In the genomic region with DNA sequence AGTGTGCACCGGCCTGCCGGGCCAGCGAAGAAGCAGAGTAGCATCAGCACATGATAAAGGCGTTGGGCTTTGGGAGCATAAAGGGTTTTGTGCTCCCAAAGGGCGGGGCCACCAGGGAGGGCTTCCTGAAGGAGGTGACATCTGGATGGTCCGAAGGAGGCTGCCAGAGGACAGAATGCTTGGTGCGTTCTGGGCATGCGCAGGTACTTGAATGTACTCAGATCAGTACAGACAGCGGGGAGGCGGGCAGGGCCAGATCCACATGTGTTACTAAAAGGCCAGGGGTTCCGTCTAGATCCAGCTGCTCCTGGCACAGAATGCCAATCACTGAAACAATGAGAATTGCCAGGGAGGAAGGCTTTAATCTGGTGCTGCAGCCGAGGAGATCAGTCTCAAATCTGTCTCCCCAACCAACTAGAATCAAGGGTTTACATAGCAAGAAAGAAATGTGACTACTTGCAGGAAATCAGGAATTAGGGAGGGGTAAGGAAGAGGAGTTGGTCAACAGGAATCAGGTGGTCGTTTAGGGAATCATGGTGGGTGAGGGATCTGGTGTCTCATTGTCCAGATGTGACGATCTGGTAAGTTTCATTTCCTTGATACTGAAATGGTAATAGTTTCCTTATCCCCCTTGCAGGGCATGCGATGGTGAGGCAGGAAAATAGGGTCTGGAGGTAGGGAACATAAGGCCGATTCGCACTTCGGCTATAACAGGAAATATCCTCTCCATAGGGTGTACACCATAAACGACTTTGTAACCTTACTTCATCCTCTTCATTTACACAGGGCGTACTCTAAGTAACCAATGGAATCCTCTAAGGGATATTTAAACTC, we compare ENCODE assay signal across 8 cellular contexts. TPM values are rescaled to one million over a fixed set of nuclear protein-coding genes. Genes with fewer than 3 reads are reported as not detected.
A peak's percentile ranks its signal among the peaks of the same experiment; 100 is the strongest.
DNase-seq lines count a peak whose midpoint lies in the region; ATAC-seq, FAIRE-seq and TF ChIP-seq lines count a peak whose summit lies in the region.

LRRC34 (minus strand) TSS at position 61 of the 834 bp plus-strand sequence. CDS start 356 bp downstream, outside the sequence.
LRRIQ4 (plus strand) TSS at position 27 of the 834 bp plus-strand sequence. CDS start 9,052 bp downstream, outside the sequence.

- H3K9me3 ChIP-seq in adipocyte (ENCODE audit: control insufficient read depth, low read length) (peaks cover 12% of the 10 kb centered on the region), right cardiac atrium (ENCODE audit: control insufficient read depth, low read length) (no peaks in the 10 kb centered on the region)

- peak within 1 kb of the TSS; percentile 55 for H3K27ac ChIP-seq in right cardiac atrium (ENCODE audit: low read length)

- TF ChIP-seq POLR2A in H54 (IDR thresholded peaks at IDR 0.05; ENCODE audit: low read depth, low read length), result no peak

- H3K4me1 ChIP-seq in adipocyte (ENCODE audit: control insufficient read depth, insufficient read depth, low read length), result peaks cover 20% of the 10 kb centered on the region
- peaks cover 3% of the 10 kb centered on the region for H3K4me1 ChIP-seq in right cardiac atrium (ENCODE audit: control insufficient read depth, insufficient read depth, low read length)

- WGBS in right cardiac atrium, result 23% methylated on average over 20 of the region's 20 CpGs

- ATAC-seq in GM21723 (IDR thresholded peaks at IDR 0.05; ENCODE audit: unreplicated experiment) (peak; percentile 67), right cardiac atrium (peak; percentile 87 to 91)

- DNase-seq in DMS53 (lab: John Stamatoyannopoulos, UW) (peak; percentile 96), M059J (ENCODE audit: low read depth) (peak; percentile 81), SK-N-DZ (ENCODE audit: low spot score) (peak; percentile 95), adipocyte (ENCODE audit: low read depth) (peak; percentile 55), right cardiac atrium (peak; percentile 85 to 95 (median 88)), putamen (ENCODE audit: low spot score) (peak; percentile 69), H54 (ENCODE audit: insufficient read length, low spot score) (no peak)

- FAIRE-seq in H54 (lab: Jason Lieb, UNC), result no peak

- H3K9ac ChIP-seq in adipocyte (ENCODE audit: low read length), result peak within 1 kb of the TSS; percentile 79

- H3K36me3 ChIP-seq in adipocyte (ENCODE audit: control insufficient read depth, insufficient read depth, low read length, severe bottlenecking), result no peaks in the 10 kb centered on the region

- intact Hi-C loops in right cardiac atrium (cut with DNase I), result no loop called here

- H3K27me3 ChIP-seq in adipocyte (replicated peaks; ENCODE audit: control insufficient read depth, insufficient read depth, low read length) (no peaks in the 10 kb centered on the region), right cardiac atrium (ENCODE audit: control insufficient read depth, insufficient read depth) (no peaks in the 10 kb centered on the region)

- H3K4me3 ChIP-seq in adipocyte (ENCODE audit: low read length), result peak within 1 kb of the TSS; percentile 79
- peak within 1 kb of the TSS; percentile 78 for H3K4me3 ChIP-seq in right cardiac atrium (ENCODE audit: low read length)

RNA-seq across cellular contexts. Expression of gene LRRC34, which starts in this region (rescaled TPM):
- 0.71 and 1.6 TPM in 2 replicates for total RNA-seq in M059J (2014; rRNA removed; shearing (Covaris generic))
- 11.0 and 12.9 TPM in 2 replicates for polyA plus RNA-seq in SK-N-DZ (2014; cell fraction: cytosol; rRNA removed)
- 38.7 and 44.8 TPM in 2 replicates for polyA plus RNA-seq in SK-N-DZ (2014; cell fraction: nucleus; rRNA removed)
- total RNA-seq in right cardiac atrium, result 1 to 10 TPM; 2.1 to 5.5 (median 2.7) TPM
- polyA plus RNA-seq in right cardiac atrium, result 2.9 TPM

RNA-seq across cellular contexts. Expression of gene LRRIQ4, which starts in this region (rescaled TPM):
- total RNA-seq in M059J (2014; rRNA removed; shearing (Covaris generic)), result not detected in 2 replicates
- 0.18 TPM in 1 of 2 replicates, not detected in the other for polyA plus RNA-seq in SK-N-DZ (2014; cell fraction: cytosol; rRNA removed)
- polyA plus RNA-seq in SK-N-DZ (2014; cell fraction: nucleus; rRNA removed), result 0.46 TPM in 1 of 2 replicates, not detected in the other
- total RNA-seq in right cardiac atrium, result not detected
- not detected for polyA plus RNA-seq in right cardiac atrium
